ENCODE assay signal across 7 cellular contexts in genomic region chr17:36168836-36169235, GRCh38. TPM values are rescaled to one million over a fixed set of nuclear protein-coding genes. Genes with fewer than 3 reads are reported as not detected.
"Had no signal": no experiment of that assay in that cellular context is flagged by ENCODE, and none has a peak within 500 bp of the region (broad histone marks: within the 10 kb centered on the region; RNA-seq: fewer than 3 reads in every experiment).

No MANE protein-coding gene starts in this region.

RNA-seq across cellular contexts. Expression of gene CCL3L1, which starts 27.7 kb away (rescaled TPM):
- total RNA-seq: suprapubic skin, testis, thyroid gland, tibial nerve, ureter, vagina had no signal

RNA-seq across cellular contexts. Expression of gene CCL4L2, which starts 42.0 kb away (rescaled TPM):
- total RNA-seq: subcutaneous adipose tissue had no signal
